ENCODE assay signal across 8 cellular contexts in genomic region chr19:6092329-6093286, GRCh38. TPM values are rescaled to one million over a fixed set of nuclear protein-coding genes. Genes with fewer than 3 reads are reported as not detected.
DNase-seq lines count a peak whose midpoint lies in the region; ATAC-seq, FAIRE-seq and TF ChIP-seq lines count a peak whose summit lies in the region.

No MANE protein-coding gene starts in this region.

- POLR2A ChIA-PET in endothelial cell of umbilical vein (lab: Charles Lee): interaction anchor here (0.6 to 1.0 kb wide), 2 partner anchors 30 to 56 kb away, joined by 3 to 4 read pairs; no protein-coding TSS in a partner anchor

- no CpG with 5 or more reads among the region's 40 CpGs for whole genome bisulfite sequencing in mesendoderm (ENCODE audit: extremely low coverage, insufficient coverage, low lambda C conversion rate)

- peak overlapping the region; percentile 53 for H2AFZ ChIP-seq in endothelial cell of umbilical vein (ENCODE audit: low read depth, low read length)

- H3K4me3 ChIP-seq in GM12865 (ENCODE audit: low read depth, low read length): no peak overlapping the region
- no peak overlapping the region for H3K4me3 ChIP-seq in endothelial cell of umbilical vein (replicated peaks in 1 of 3; ENCODE audit: insufficient read depth in 1 of 3, low read depth in 1 of 3, low read length in 3 of 3)
- no peak overlapping the region for H3K4me3 ChIP-seq in mesendoderm (ENCODE audit: low read length)
- H3K4me3 ChIP-seq in upper lobe of right lung: peak overlapping the region; percentile 36
- no peak overlapping the region for H3K4me3 ChIP-seq in SJCRH30

- H3K9ac ChIP-seq in endothelial cell of umbilical vein (replicated peaks; ENCODE audit: extremely low read depth, insufficient read depth, low read length) (peak overlapping the region; percentile 33), mesendoderm (ENCODE audit: low read length) (peak overlapping the region; percentile 48)

- no peak overlapping the region for H2AK5ac ChIP-seq in mesendoderm (ENCODE audit: low read length)

- ATAC-seq in upper lobe of right lung: peak; percentile 92
- ATAC-seq in GM19035 (IDR thresholded peaks at IDR 0.05; ENCODE audit: unreplicated experiment): no peak

- H3K27ac ChIP-seq in endothelial cell of umbilical vein (ENCODE audit: insufficient read depth, low read depth, low read length) (peak overlapping the region; percentile 51), mesendoderm (ENCODE audit: low read depth, low read length) (no peak overlapping the region), upper lobe of right lung (peak overlapping the region; percentile 91), SJCRH30 (no peak overlapping the region)

- H3K9me3 ChIP-seq in endothelial cell of umbilical vein (replicated peaks; ENCODE audit: control insufficient read depth, insufficient read depth, low read length): no peaks in the 10 kb centered on the region
- H3K9me3 ChIP-seq in upper lobe of right lung: no peaks in the 10 kb centered on the region
- H3K9me3 ChIP-seq in SJCRH30 (replicated peaks): no peaks in the 10 kb centered on the region

- TSS peak; percentile 11 for BruUV-seq in endothelial cell of umbilical vein (replicated peaks; lab: Mats Ljungman, UMichigan)

- CTCF ChIA-PET in endothelial cell of umbilical vein (lab: Charles Lee): interaction anchor here (0.7 to 1.8 kb wide), 9 partner anchors 11 to 70 kb away, joined by 3 to 13 read pairs (median 5); no protein-coding TSS in a partner anchor

- H3K23ac ChIP-seq in mesendoderm (ENCODE audit: low read length): peak overlapping the region; percentile 45

- intact Hi-C loops in endothelial cell of umbilical vein (cut with micrococcal nuclease) (no loop called here), upper lobe of right lung (cut with DNase I) (no loop called here)

- H3K4ac ChIP-seq in mesendoderm (ENCODE audit: low read depth, low read length): no peak overlapping the region

- H3K4me2 ChIP-seq in endothelial cell of umbilical vein (ENCODE audit: insufficient read depth, low read length) (peak overlapping the region; percentile 10), mesendoderm (ENCODE audit: low read length) (peak overlapping the region; percentile 53)

- H3K27me3 ChIP-seq in endothelial cell of umbilical vein (ENCODE audit: control insufficient read depth in 2 of 2, insufficient read depth in 2 of 2, low read length in 2 of 2) (no peaks in the 10 kb centered on the region), mesendoderm (ENCODE audit: insufficient read depth, low read length, poor library complexity) (no peaks in the 10 kb centered on the region), upper lobe of right lung (no peaks in the 10 kb centered on the region), SJCRH30 (no peaks in the 10 kb centered on the region)

- H3K79me2 ChIP-seq in endothelial cell of umbilical vein (ENCODE audit: control insufficient read depth, insufficient read depth, low read length) (peaks cover 20% of the 10 kb centered on the region), mesendoderm (ENCODE audit: control insufficient read depth, insufficient read depth, low read length) (no peaks in the 10 kb centered on the region)

- TF ChIP-seq POLR2A in endothelial cell of umbilical vein (IDR thresholded peaks at IDR 0.05; ENCODE audit: low read depth, low read length): no peak

- H3K4me1 ChIP-seq in endothelial cell of umbilical vein (ENCODE audit: control insufficient read depth, extremely low read depth, insufficient read depth, low read length) (peaks cover 32% of the 10 kb centered on the region), mesendoderm (ENCODE audit: control insufficient read depth, low read depth, low read length) (no peaks in the 10 kb centered on the region), upper lobe of right lung (peaks cover 38% of the 10 kb centered on the region), SJCRH30 (peaks cover 9% of the 10 kb centered on the region)

- H3K9me1 ChIP-seq in endothelial cell of umbilical vein (replicated peaks; ENCODE audit: control insufficient read depth, extremely low read depth, insufficient read depth, low read length): no peaks in the 10 kb centered on the region

- H2BK15ac ChIP-seq in mesendoderm (replicated peaks; ENCODE audit: low read depth): no peak overlapping the region

- no peak overlapping the region for H2BK120ac ChIP-seq in mesendoderm (ENCODE audit: low read depth, low read length)

- H3K18ac ChIP-seq in mesendoderm (ENCODE audit: low read length): no peak overlapping the region

- DNase-seq in GM12865 (ENCODE audit: low read depth) (peak; percentile 41), NCI-H748 treated with DMSO at 0.1 percent for 48 hours (lab: John Stamatoyannopoulos, UW) (peak; percentile 34), endothelial cell of umbilical vein (ENCODE audit: low read depth, low spot score) (peak; percentile 70), mesendoderm (peak; percentile 88), upper lobe of right lung (peak; percentile 91), SJCRH30 (no peak)
- no peak for DNase-seq in NK-92 treated with Interleukin-12 subunit alpha and Interleukin-12 subunit beta, amount 100 ng/mL, for 24 hours (lab: John Stamatoyannopoulos, UW)

- no peak overlapping the region for H2BK5ac ChIP-seq in mesendoderm (ENCODE audit: low read length)

- dilution Hi-C loops in endothelial cell of umbilical vein (cut with MboI; ENCODE audit: extremely low pct_ligation_motif_present, low sequenced_read_pairs): no loop called here

- peak; percentile 55 for FAIRE-seq in endothelial cell of umbilical vein (lab: Jason Lieb, UNC)

- no peak overlapping the region for H4K5ac ChIP-seq in mesendoderm (ENCODE audit: low read length)

- peak overlapping the region; percentile 62 for H3K56ac ChIP-seq in mesendoderm (ENCODE audit: low read length)

- TF ChIP-seq CTCF in GM12865 (IDR thresholded peaks at IDR 0.05; ENCODE audit: insufficient read depth, low read depth, low read length, missing control alignments) (no peak), endothelial cell of umbilical vein (IDR thresholded peaks at IDR 0.05; ENCODE audit: extremely low read depth in 1 of 2, insufficient read depth in 1 of 2, low read depth in 1 of 2, low read length in 2 of 2) (no peak), upper lobe of right lung (IDR thresholded peaks at IDR 0.05) (no peak)

- no peaks in the 10 kb centered on the region for H3K79me1 ChIP-seq in mesendoderm (ENCODE audit: low read length)

- H3K36me3 ChIP-seq in endothelial cell of umbilical vein (ENCODE audit: control insufficient read depth in 2 of 2, extremely low read depth in 1 of 2, insufficient read depth in 2 of 2, low read length in 2 of 2) (no peaks in the 10 kb centered on the region), mesendoderm (ENCODE audit: control insufficient read depth, insufficient read depth, low read length) (no peaks in the 10 kb centered on the region), upper lobe of right lung (no peaks in the 10 kb centered on the region), SJCRH30 (no peaks in the 10 kb centered on the region)

- no peaks in the 10 kb centered on the region for H4K20me1 ChIP-seq in endothelial cell of umbilical vein (replicated peaks; ENCODE audit: control insufficient read depth, extremely low read depth, insufficient read depth, low read length)

- H4K8ac ChIP-seq in mesendoderm (ENCODE audit: low read depth, low read length): no peak overlapping the region

TF ChIP-seq in endothelial cell of umbilical vein, 7 proteins besides CTCF, POLR2A, EP300 and RAD21:
- no peak for TF ChIP-seq EZH2 (IDR thresholded peaks at IDR 0.05; ENCODE audit: borderline replicate concordance, low read depth, low read length, severe bottlenecking)
- no peak for TF ChIP-seq POLR2AphosphoS5 (IDR thresholded peaks at IDR 0.05; ENCODE audit: insufficient read depth, low read depth, low read length)
- TF ChIP-seq, protein P1, sequence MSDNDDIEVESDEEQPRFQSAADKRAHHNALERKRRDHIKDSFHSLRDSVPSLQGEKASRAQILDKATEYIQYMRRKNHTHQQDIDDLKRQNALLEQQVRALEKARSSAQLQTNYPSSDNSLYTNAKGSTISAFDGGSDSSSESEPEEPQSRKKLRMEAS (IDR thresholded peaks at IDR 0.05; ENCODE audit: insufficient read depth, insufficient read length): peak; percentile 80
- TF ChIP-seq JUN (IDR thresholded peaks at IDR 0.05; ENCODE audit: borderline replicate concordance, insufficient read depth, insufficient read length, low read depth): no peak
- no peak for TF ChIP-seq GATA2 (IDR thresholded peaks at IDR 0.05; ENCODE audit: insufficient read depth, insufficient read length, low read depth, low read length)
- TF ChIP-seq MYC (IDR thresholded peaks at IDR 0.05; ENCODE audit: low read depth, low read length): peak; percentile 11
- peak; percentile 38 for TF ChIP-seq FOS (IDR thresholded peaks at IDR 0.05; ENCODE audit: borderline replicate concordance, insufficient read depth, low read length)
TF ChIP-seq in endothelial cell of umbilical vein: peak in this region for 3.

RNA-seq across cellular contexts. Expression of gene RFX2, which starts 17.7 kb away (rescaled TPM):
- total RNA-seq in endothelial cell of umbilical vein (16.1 and 16.2 TPM in 2 replicates), upper lobe of right lung (11.7 TPM)
- 19.0 and 20.6 TPM in 2 replicates for polyA plus RNA-seq in endothelial cell of umbilical vein
- polyA plus RNA-seq in endothelial cell of umbilical vein (2011; cell fraction: cytosol; rRNA removed): 11.3 and 15.3 TPM in 2 replicates
- 21.1 and 23.5 TPM in 2 replicates for polyA plus RNA-seq in endothelial cell of umbilical vein (2011; cell fraction: nucleus; rRNA removed)
- 7.6 and 11.4 TPM in 2 replicates for polyA plus RNA-seq in endothelial cell of umbilical vein (2012)
- polyA minus RNA-seq in endothelial cell of umbilical vein: 15.6 and 17.3 TPM in 2 replicates
- polyA minus RNA-seq in endothelial cell of umbilical vein (2011; cell fraction: cytosol; rRNA and poly(A)+ RNA removed): 3.7 TPM
- 21.1 and 28.7 TPM in 2 replicates for polyA minus RNA-seq in endothelial cell of umbilical vein (2011; cell fraction: nucleus; rRNA and poly(A)+ RNA removed)
- 2.2 TPM for polyA plus RNA-seq in mesendoderm (2013, experiment 1 of 2)
- polyA plus RNA-seq in mesendoderm (2013, experiment 2 of 2): 2.3 TPM
- total RNA-seq in SJCRH30 (2014; rRNA removed; shearing (Covaris generic)): 5.7 and 6.0 TPM in 2 replicates

RNA-seq across cellular contexts. Expression of gene ACSBG2, which starts 42.9 kb away (rescaled TPM):
- total RNA-seq in endothelial cell of umbilical vein: not detected in 2 replicates
- not detected in 2 replicates for polyA plus RNA-seq in endothelial cell of umbilical vein
- polyA plus RNA-seq in endothelial cell of umbilical vein (2011; cell fraction: cytosol; rRNA removed): not detected in 2 replicates
- not detected in 2 replicates for polyA plus RNA-seq in endothelial cell of umbilical vein (2011; cell fraction: nucleus; rRNA removed)
- not detected in 2 replicates for polyA plus RNA-seq in endothelial cell of umbilical vein (2012)
- not detected in 2 replicates for polyA minus RNA-seq in endothelial cell of umbilical vein
- not detected for polyA minus RNA-seq in endothelial cell of umbilical vein (2011; cell fraction: cytosol; rRNA and poly(A)+ RNA removed)
- polyA minus RNA-seq in endothelial cell of umbilical vein (2011; cell fraction: nucleus; rRNA and poly(A)+ RNA removed): not detected in 2 replicates
- not detected for polyA plus RNA-seq in mesendoderm (2013, experiment 1 of 2)
- polyA plus RNA-seq in mesendoderm (2013, experiment 2 of 2): not detected
- total RNA-seq in upper lobe of right lung: not detected
- total RNA-seq in SJCRH30 (2014; rRNA removed; shearing (Covaris generic)): not detected in 2 replicates

Comparison
In these comparisons a context has a peak if more than half of its experiments do, and no peak if none do; other contexts are left out.
1. DNase-seq: peak in GM12865 (single experiment), NCI-H748 treated with DMSO at 0.1 percent for 48 hours (single experiment), endothelial cell of umbilical vein (single experiment), mesendoderm (single experiment) and upper lobe of right lung (single experiment); none in SJCRH30 (0 of 2) and NK-92 treated with Interleukin-12 subunit alpha and Interleukin-12 subunit beta, amount 100 ng/mL, for 24 hours (single experiment).
2. H3K27ac ChIP-seq: peak in endothelial cell of umbilical vein (single experiment) and upper lobe of right lung (single experiment); none in mesendoderm (single experiment) and SJCRH30 (single experiment).